Comparison of ENCODE assay signal across 15 cellular contexts in genomic region chr2:120540719-120541552, GRCh38.
DNase-seq lines count a peak whose midpoint lies in the region; ATAC-seq and TF ChIP-seq lines count a peak whose summit lies in the region.
"Had no signal": no experiment of that assay in that cellular context is flagged by ENCODE, and none has a peak within 500 bp of the region (broad histone marks: within the 10 kb centered on the region; RNA-seq: fewer than 3 reads in every experiment).

No MANE protein-coding gene starts in this region.

- TF ChIP-seq POLR2A in vagina (IDR thresholded peaks at IDR 0.05): no peak
- no peak for TF ChIP-seq POLR2A in spleen (IDR thresholded peaks at IDR 0.05)

- H3K36me3 Mint-ChIP-seq in chondrocyte (ENCODE audit: low read depth) (no peaks in the 10 kb centered on the region), neural crest cell (ENCODE audit: low read depth) (no peaks in the 10 kb centered on the region)

- intact Hi-C loops in vagina (cut with DNase I): loop anchor here (10.0 kb wide), 1 partner anchor 134 kb away; no protein-coding TSS in a partner anchor
- intact Hi-C loops in spleen (cut with DNase I; ENCODE audit: low total_unique reads): no loop called here

- H3K27ac Mint-ChIP-seq in stimulated activated naive CD8-positive, alpha-beta T cell treated with anti-CD3 and anti-CD28 coated beads, Interleukin-15, amount 100 ng/mL, for 72 hours: peak overlapping the region in 1 of 2 donors; percentile 26
- H3K27ac Mint-ChIP-seq in chondrocyte (ENCODE audit: unreplicated experiment) (peak overlapping the region; percentile 86), neural crest cell (ENCODE audit: unreplicated experiment) (peak overlapping the region; percentile 65)

- no peak for DNase-seq in stimulated activated naive CD8-positive, alpha-beta T cell treated with anti-CD3 and anti-CD28 coated beads, Interleukin-15, amount 100 ng/mL, for 72 hours
- DNase-seq in stimulated activated naive CD8-positive, alpha-beta T cell treated with anti-CD3 and anti-CD28 coated beads, Interleukin-15, Interleukin-2, amounts not matched to agents 100 U/mL and 50 U/mL, for 24 hours: no peak
- DNase-seq in chondrocyte (ENCODE audit: low spot score) (peak; percentile 72), neural crest cell (ENCODE audit: low read depth, low spot score) (no peak), vagina (ENCODE audit: extremely low spot score in 2 of 2) (no peak), spleen (no peak), glomerular visceral epithelial cell (ENCODE audit: extremely low spot score) (no peak)
- DNase-seq: activated T-cell treated with anti-CD3 and anti-CD28 coated beads, Interleukin-2, amount 50 U/mL, for 4 hours; AML-193; cortex of kidney; head of caudate nucleus; stimulated activated CD4-positive, alpha-beta T cell treated with anti-CD3 and anti-CD28 coated beads, Interleukin-1b, Interleukin-23, amount 100 ng/mL, for 48 hours had no signal

- no peak for TF ChIP-seq CTCF in chondrocyte (IDR thresholded peaks at IDR 0.05)
- TF ChIP-seq CTCF in neural crest cell (conservative IDR thresholded peaks at IDR 0.05): no peak
- no peak for TF ChIP-seq CTCF in vagina (IDR thresholded peaks at IDR 0.05)
- TF ChIP-seq CTCF in spleen (IDR thresholded peaks at IDR 0.05 in 8 of 11, conservative IDR thresholded peaks at IDR 0.05 in 3 of 11): no peak

- ATAC-seq in stimulated activated naive CD8-positive, alpha-beta T cell treated with anti-CD3 and anti-CD28 coated beads, Interleukin-15, amount 100 ng/mL, for 72 hours: peak; percentile 34
- ATAC-seq in stimulated activated naive CD8-positive, alpha-beta T cell treated with anti-CD3 and anti-CD28 coated beads, Interleukin-15, Interleukin-2, amounts not matched to agents 100 U/mL and 50 U/mL, for 24 hours: no peak
- ATAC-seq in GM18511 (IDR thresholded peaks at IDR 0.05; ENCODE audit: unreplicated experiment): no peak
- ATAC-seq: activated T-cell treated with anti-CD3 and anti-CD28 coated beads, Interleukin-2, amount 50 U/mL, for 4 hours had no signal

- peaks cover 44% of the 10 kb centered on the region for H3K4me1 ChIP-seq in vagina
- H3K4me1 ChIP-seq in spleen: peaks cover 0 to 31% (median 2%) of the 10 kb centered on the region in 6 donors

- H3K4me3 ChIP-seq in vagina: no peak overlapping the region
- no peak overlapping the region for H3K4me3 ChIP-seq in spleen
- H3K4me3 ChIP-seq: SJCRH30, upper lobe of left lung had no signal

- 76 to 96% (median 87%) methylated on average over 11 to 13 of the region's 13 CpGs for WGBS in spleen, 5 donors

- H3K36me3 ChIP-seq in vagina (no peaks in the 10 kb centered on the region), spleen (no peaks in the 10 kb centered on the region)
- H3K36me3 ChIP-seq: SJCRH30, upper lobe of left lung had no signal

- H3K4me1 Mint-ChIP-seq in stimulated activated naive CD8-positive, alpha-beta T cell treated with anti-CD3 and anti-CD28 coated beads, Interleukin-15, amount 100 ng/mL, for 72 hours: no peaks in the 10 kb centered on the region
- H3K4me1 Mint-ChIP-seq in chondrocyte (ENCODE audit: low read depth) (peaks cover 46% of the 10 kb centered on the region), neural crest cell (peaks cover 10% of the 10 kb centered on the region)

- H3K9me3 Mint-ChIP-seq in stimulated activated naive CD8-positive, alpha-beta T cell treated with anti-CD3 and anti-CD28 coated beads, Interleukin-15, amount 100 ng/mL, for 72 hours: no peaks in the 10 kb centered on the region
- no peaks in the 10 kb centered on the region for H3K9me3 Mint-ChIP-seq in chondrocyte (ENCODE audit: low read depth)
- no peaks in the 10 kb centered on the region for H3K9me3 Mint-ChIP-seq in neural crest cell
- H3K9me3 Mint-ChIP-seq: activated T-cell treated with anti-CD3 and anti-CD28 coated beads, Interleukin-2, amount 50 U/mL, for 4 hours had no signal

- H3K27ac ChIP-seq in vagina (peak overlapping the region; percentile 31), spleen (no peak overlapping the region)
- H3K27ac ChIP-seq: SJCRH30 had no signal

- H3K9me3 ChIP-seq in vagina: no peaks in the 10 kb centered on the region
- no peaks in the 10 kb centered on the region for H3K9me3 ChIP-seq in spleen
- H3K9me3 ChIP-seq: SJCRH30, upper lobe of left lung had no signal

- H3K27me3 ChIP-seq in vagina: no peaks in the 10 kb centered on the region
- peaks cover 0 to 21% (median 0%) of the 10 kb centered on the region in 7 donors for H3K27me3 ChIP-seq in spleen (replicated peaks in 1 of 7)
- H3K27me3 ChIP-seq: upper lobe of left lung had no signal

- peaks cover 12% of the 10 kb centered on the region for H3K27me3 Mint-ChIP-seq in stimulated activated naive CD8-positive, alpha-beta T cell treated with anti-CD3 and anti-CD28 coated beads, Interleukin-15, amount 100 ng/mL, for 72 hours
- H3K27me3 Mint-ChIP-seq in chondrocyte (ENCODE audit: low read depth) (no peaks in the 10 kb centered on the region), neural crest cell (ENCODE audit: low read depth) (peaks cover 4% of the 10 kb centered on the region)

- no peak overlapping the region for H3K4me3 Mint-ChIP-seq in stimulated activated naive CD8-positive, alpha-beta T cell treated with anti-CD3 and anti-CD28 coated beads, Interleukin-15, amount 100 ng/mL, for 72 hours
- no peak overlapping the region for H3K4me3 Mint-ChIP-seq in chondrocyte (ENCODE audit: unreplicated experiment)
- H3K4me3 Mint-ChIP-seq in neural crest cell: no peak overlapping the region
- H3K4me3 Mint-ChIP-seq: activated T-cell treated with anti-CD3 and anti-CD28 coated beads, Interleukin-2, amount 50 U/mL, for 4 hours had no signal
